Comparison of ENCODE assay signal across 24 cellular contexts in the genomic region with DNA sequence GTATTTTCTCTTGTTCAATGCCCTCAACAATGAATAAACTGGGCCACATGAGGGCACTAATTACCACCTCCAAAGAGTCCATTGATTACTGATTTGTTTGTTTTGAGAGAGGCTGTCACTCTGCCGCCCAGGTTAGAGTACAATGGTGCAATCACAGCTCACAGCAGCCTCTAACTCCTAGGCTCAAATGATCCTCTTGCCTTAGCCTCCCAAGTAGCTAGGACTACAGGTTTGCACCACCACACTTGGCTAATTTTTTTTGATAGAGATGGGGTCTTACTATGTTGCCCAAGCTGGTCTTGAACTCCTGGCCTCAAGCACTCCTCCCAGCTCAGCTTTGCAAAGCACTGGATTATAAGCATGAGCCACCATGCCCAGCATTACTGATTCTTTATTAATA. TPM values are rescaled to one million over a fixed set of nuclear protein-coding genes. Genes with fewer than 3 reads are reported as not detected.
"Had no signal": no experiment of that assay in that cellular context is flagged by ENCODE, and none has a peak within 500 bp of the region (broad histone marks: within the 10 kb centered on the region; RNA-seq: fewer than 3 reads in every experiment).

No MANE protein-coding gene starts in this region.

- H3K9me3 ChIP-seq: heart left ventricle, neutrophil, testis, tibial nerve, upper lobe of right lung, vagina had no signal

- H3K4me3 Mint-ChIP-seq: naive B cell; nephron; stimulated activated naive B cell treated with anti-CD40 and anti-IgM and Interleukin-4, amounts not matched to agents 10 μg/mL and 1 μg/mL and 100 μg/mL, for 72 hours; stimulated activated naive CD8-positive, alpha-beta T cell treated with anti-CD3 and anti-CD28 coated beads, Interleukin-15, amount 100 ng/mL, for 72 hours had no signal

- H3K27ac Mint-ChIP-seq: nephron; stimulated activated naive B cell treated with anti-CD40 and anti-IgM and Interleukin-4, amounts not matched to agents 10 μg/mL and 1 μg/mL and 100 μg/mL, for 72 hours; stimulated activated naive CD8-positive, alpha-beta T cell treated with anti-CD3 and anti-CD28 coated beads, Interleukin-15, amount 100 ng/mL, for 72 hours had no signal

- H3K4me1 Mint-ChIP-seq: stimulated activated naive CD8-positive, alpha-beta T cell treated with anti-CD3 and anti-CD28 coated beads, Interleukin-15, amount 100 ng/mL, for 72 hours had no signal

- H3K4me3 ChIP-seq: heart left ventricle, lung, testis, tibial nerve, upper lobe of right lung, vagina had no signal

- H3K27me3 ChIP-seq: heart left ventricle, neutrophil, testis, tibial nerve, upper lobe of right lung, vagina had no signal

- FAIRE-seq: frontal cortex had no signal

- H3K9me3 Mint-ChIP-seq: naive B cell; nephron; stimulated activated naive B cell treated with anti-CD40 and anti-IgM and Interleukin-4, amounts not matched to agents 10 μg/mL and 1 μg/mL and 100 μg/mL, for 72 hours; stimulated activated naive CD8-positive, alpha-beta T cell treated with anti-CD3 and anti-CD28 coated beads, Interleukin-15, amount 100 ng/mL, for 72 hours had no signal

- DNase-seq: dermis blood vessel endothelial cell; heart left ventricle; hippocampal formation; left colon; left ventricle myocardium superior; mesenchymal stem cell; naive B cell; posterior cingulate gyrus; stimulated activated CD4-positive, alpha-beta T cell treated with anti-CD3 and anti-CD28 coated beads, Interleukin-2, amount 100 ng/mL, for 24 hours; stimulated activated CD4-positive, alpha-beta T cell treated with anti-CD3 and anti-CD28 coated beads, Interleukin-4, amount 100 ng/mL, for 4 hours; stimulated activated naive B cell treated with anti-CD40 and anti-IgM and Interleukin-4, amounts not matched to agents 10 μg/mL and 1 μg/mL and 100 μg/mL, for 72 hours; stimulated activated naive CD8-positive, alpha-beta T cell treated with anti-CD3 and anti-CD28 coated beads, Interleukin-15, amount 100 ng/mL, for 72 hours; testis; upper lobe of right lung had no signal

- H3K4me1 ChIP-seq: testis had no signal

- H3K27ac ChIP-seq: heart left ventricle, neutrophil, testis, tibial nerve, upper lobe of right lung, vagina had no signal

- H3K27me3 Mint-ChIP-seq: naive B cell; stimulated activated naive B cell treated with anti-CD40 and anti-IgM and Interleukin-4, amounts not matched to agents 10 μg/mL and 1 μg/mL and 100 μg/mL, for 72 hours; stimulated activated naive CD8-positive, alpha-beta T cell treated with anti-CD3 and anti-CD28 coated beads, Interleukin-15, amount 100 ng/mL, for 72 hours had no signal

- ATAC-seq: heart left ventricle; left colon; left ventricle myocardium superior; sciatic nerve; stimulated activated naive B cell treated with anti-CD40 and anti-IgM and Interleukin-4, amounts not matched to agents 10 μg/mL and 1 μg/mL and 100 μg/mL, for 72 hours; stimulated activated naive CD8-positive, alpha-beta T cell treated with anti-CD3 and anti-CD28 coated beads, Interleukin-15, amount 100 ng/mL, for 72 hours; upper lobe of right lung had no signal

RNA-seq across cellular contexts. Expression of a gene that starts 28.3 kb away (rescaled TPM):
- total RNA-seq: dermis blood vessel endothelial cell, glomerular endothelial cell, heart left ventricle, kidney epithelial cell, left ventricle myocardium superior, sciatic nerve, skeletal muscle tissue, vagina had no signal
